Comparison of ENCODE assay signal across 8 cellular contexts in the genomic region with DNA sequence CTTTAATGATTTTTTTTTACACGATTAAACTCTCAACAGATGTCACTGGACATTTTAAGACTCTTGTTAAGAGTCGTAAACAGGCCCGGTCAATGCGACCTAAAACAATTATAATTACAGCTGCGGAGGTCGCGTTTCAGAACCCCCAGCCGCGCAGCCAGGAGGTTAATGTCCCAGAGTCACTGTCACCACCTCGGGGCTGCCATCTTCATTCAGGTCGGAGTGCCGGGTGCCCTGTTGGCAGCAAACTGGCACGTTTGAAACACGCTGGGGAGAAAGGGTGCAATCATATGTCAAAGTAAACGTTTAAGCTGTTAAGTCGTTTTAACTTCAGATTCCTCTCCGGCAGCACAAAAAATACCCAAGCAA. TPM values are rescaled to one million over a fixed set of nuclear protein-coding genes. Genes with fewer than 3 reads are reported as not detected.
DNase-seq lines count a peak whose midpoint lies in the region; ATAC-seq and TF ChIP-seq lines count a peak whose summit lies in the region.

No MANE protein-coding gene starts in this region.

- TF ChIP-seq CTCF in Calu3 (IDR thresholded peaks at IDR 0.05; ENCODE audit: unreplicated experiment) (no peak), endodermal cell (conservative IDR thresholded peaks at IDR 0.05) (no peak)

- intact Hi-C loops in Calu3 (cut with micrococcal nuclease; ENCODE audit: unreplicated experiment): no loop called here

- H3K4me1 ChIP-seq in NT2/D1 (ENCODE audit: insufficient read depth, insufficient read length) (peaks cover 7% of the 10 kb centered on the region), endodermal cell (ENCODE audit: control insufficient read depth, insufficient read depth, low read length) (peaks cover 2% of the 10 kb centered on the region), trophoblast cell (ENCODE audit: control insufficient read depth in 1 of 2, insufficient read depth in 2 of 2, low read length in 2 of 2) (peaks cover 10 to 13% of the 10 kb centered on the region in 2 experiments)

- H3K4me2 ChIP-seq in trophoblast cell (ENCODE audit: low read length): peak overlapping the region; percentile 93

- H3K9ac ChIP-seq in NT2/D1 (ENCODE audit: insufficient read length, low read depth) (peak overlapping the region; percentile 81), endodermal cell (ENCODE audit: extremely low read depth, low read length, poor library complexity, severe bottlenecking) (peak overlapping the region; percentile 83), trophoblast cell (ENCODE audit: low read length) (peak overlapping the region; percentile 35)

- BruUV-seq in Calu3 (replicated peaks; lab: Mats Ljungman, UMichigan): no TSS peak

- H2AFZ ChIP-seq in trophoblast cell (ENCODE audit: insufficient read depth, low read length, poor library complexity): no peak overlapping the region

- peaks cover 9% of the 10 kb centered on the region for H3K4me1 Mint-ChIP-seq in Calu3 (ENCODE audit: low read depth, unreplicated experiment)
- H3K4me1 Mint-ChIP-seq in endodermal cell: peaks cover 38% of the 10 kb centered on the region

- H3K14ac ChIP-seq in trophoblast cell (ENCODE audit: low read length): no peak overlapping the region

- H3K4me3 ChIP-seq in NT2/D1 (ENCODE audit: insufficient read length, low read depth): peak overlapping the region; percentile 47
- H3K4me3 ChIP-seq in endodermal cell (ENCODE audit: low read length): peak overlapping the region; percentile 90
- no peak overlapping the region for H3K4me3 ChIP-seq in trophoblast cell (ENCODE audit: low read depth, low read length)

- H3K4ac ChIP-seq in trophoblast cell (ENCODE audit: low read depth, low read length): no peak overlapping the region

- 7 to 15% methylated on average over 11 to 17 of the region's 17 CpGs for WGBS in endodermal cell (ENCODE audit: insufficient coverage in 1 of 2, insufficient read length in 1 of 2), 2 experiments
- WGBS in trophoblast cell (ENCODE audit: extremely low coverage, insufficient coverage, insufficient read length): no CpG with 5 or more reads among the region's 17 CpGs

- H2BK12ac ChIP-seq in trophoblast cell (ENCODE audit: low read length): no peak overlapping the region

- H4K91ac ChIP-seq in trophoblast cell (ENCODE audit: low read depth, low read length): no peak overlapping the region

- peaks cover 2% of the 10 kb centered on the region for H3K79me2 ChIP-seq in trophoblast cell (ENCODE audit: control insufficient read depth, insufficient read depth, low read length, poor library complexity)

- H3K36me3 Mint-ChIP-seq in Calu3 (ENCODE audit: insufficient read depth, unreplicated experiment): peaks cover 6% of the 10 kb centered on the region
- H3K36me3 Mint-ChIP-seq in endodermal cell (ENCODE audit: low read depth): no peaks in the 10 kb centered on the region

- H3K9me3 Mint-ChIP-seq in Calu3 (ENCODE audit: low read depth, unreplicated experiment): no peaks in the 10 kb centered on the region
- no peaks in the 10 kb centered on the region for H3K9me3 Mint-ChIP-seq in endodermal cell

- H3K9me3 ChIP-seq in NT2/D1 (ENCODE audit: insufficient read depth, low read length) (no peaks in the 10 kb centered on the region), endodermal cell (ENCODE audit: control insufficient read depth, low read length) (no peaks in the 10 kb centered on the region), trophoblast cell (ENCODE audit: insufficient read depth, low read depth, low read length) (no peaks in the 10 kb centered on the region)

- no peak overlapping the region for H3K18ac ChIP-seq in trophoblast cell (ENCODE audit: low read length)

- DNase-seq in Calu3 (no peak), NT2/D1 (ENCODE audit: low read depth, low spot score) (no peak), endodermal cell (peak; percentile 74), trophoblast cell (no peak), NCI-H82 treated with DMSO at 0.1 percent for 48 hours (lab: John Stamatoyannopoulos, UW; ENCODE audit: unreplicated experiment) (no peak), HCEC 1CT (no peak), inferior parietal cortex (ENCODE audit: extremely low spot score) (no peak)

- CTCF ChIA-PET in Calu3 (lab: Charles Lee): no interaction called here

- H3K27me3 ChIP-seq in NT2/D1 (ENCODE audit: insufficient read depth, insufficient read length): no peaks in the 10 kb centered on the region
- H3K27me3 ChIP-seq in endodermal cell (ENCODE audit: control insufficient read depth, insufficient read depth, low read length, poor library complexity, severe bottlenecking): no peaks in the 10 kb centered on the region
- no peaks in the 10 kb centered on the region for H3K27me3 ChIP-seq in trophoblast cell (ENCODE audit: insufficient read depth, low read length)

- no peak overlapping the region for H2BK120ac ChIP-seq in trophoblast cell (ENCODE audit: insufficient read depth, low read length, poor library complexity)

- no peak overlapping the region for H4K12ac ChIP-seq in trophoblast cell (ENCODE audit: low read depth, low read length)

- peak overlapping the region; percentile 95 for H3K27ac ChIP-seq in endodermal cell (ENCODE audit: low read depth, low read length)
- no peak overlapping the region for H3K27ac ChIP-seq in trophoblast cell (ENCODE audit: low read depth, low read length)

- no peak overlapping the region for H3K23ac ChIP-seq in trophoblast cell (ENCODE audit: low read length)

- H3K27me3 Mint-ChIP-seq in Calu3 (ENCODE audit: unreplicated experiment) (peaks cover 73% of the 10 kb centered on the region), endodermal cell (ENCODE audit: insufficient read depth) (peaks cover 3% of the 10 kb centered on the region)

- H3K4me3 Mint-ChIP-seq in Calu3 (ENCODE audit: low read depth, unreplicated experiment) (peak overlapping the region; percentile 64), endodermal cell (peak overlapping the region; percentile 74)

- H4K8ac ChIP-seq in trophoblast cell (ENCODE audit: low read depth, low read length): no peak overlapping the region

- H3K27ac Mint-ChIP-seq in Calu3 (ENCODE audit: unreplicated experiment) (no peak overlapping the region), endodermal cell (peak overlapping the region; percentile 94)

- peaks cover 6% of the 10 kb centered on the region for H3K79me1 ChIP-seq in trophoblast cell (ENCODE audit: low read length)

- H2BK5ac ChIP-seq in trophoblast cell (ENCODE audit: low read depth, low read length, poor library complexity): no peak overlapping the region

- H2AK5ac ChIP-seq in trophoblast cell (ENCODE audit: low read length): no peak overlapping the region

- no peak for ATAC-seq in GM21723 (IDR thresholded peaks at IDR 0.05; ENCODE audit: unreplicated experiment)

- no peaks in the 10 kb centered on the region for H3K36me3 ChIP-seq in NT2/D1 (ENCODE audit: insufficient read depth, insufficient read length, low read length)
- H3K36me3 ChIP-seq in endodermal cell (ENCODE audit: control insufficient read depth, insufficient read depth, low read length): no peaks in the 10 kb centered on the region
- no peaks in the 10 kb centered on the region for H3K36me3 ChIP-seq in trophoblast cell (ENCODE audit: control insufficient read depth in 1 of 2, insufficient read depth in 2 of 2, low read length in 2 of 2)

RNA-seq across cellular contexts. Expression of gene PHF21B, which starts 0.7 kb away (rescaled TPM):
- total RNA-seq in Calu3 (2022) (not detected in 2 replicates), endodermal cell (10 to 100 TPM; 57.5 to 69.2 TPM)
- 45.2 TPM for polyA plus RNA-seq in endodermal cell (2013, experiment 1 of 2)
- polyA plus RNA-seq in endodermal cell (2013, experiment 2 of 2): 35.4 TPM
- 2.3 and 2.4 TPM in 2 replicates for polyA plus RNA-seq in trophoblast cell (2013)

Comparison
In these comparisons a context has a peak if more than half of its experiments do, and no peak if none do; other contexts are left out.
1. RNA of gene PHF21B, which starts 0.7 kb away (total RNA-seq): 57.5 to 69.2 TPM in endodermal cell; not detected in Calu3; every median in the first group is over 10 times any median in the second.
2. Peak in every context shown above with its lines, with median percentiles within 50 percentile points of each other: H3K9ac ChIP-seq.